ENCODE assay signal across 26 cellular contexts in genomic region chr7:31924228-31924627, GRCh38.
"Had no signal": no experiment of that assay in that cellular context is flagged by ENCODE, and none has a peak within 500 bp of the region (broad histone marks: within the 10 kb centered on the region; RNA-seq: fewer than 3 reads in every experiment).

No MANE protein-coding gene starts in this region.

- H3K4me3 ChIP-seq: stomach, suprapubic skin, testis, thoracic aorta, thyroid gland, tibial artery, tibial nerve, transverse colon, upper lobe of left lung, uterus, vagina had no signal

- H3K9me3 ChIP-seq: stomach, suprapubic skin, testis, thoracic aorta, thyroid gland, tibial artery, tibial nerve, transverse colon, upper lobe of left lung, uterus, vagina had no signal

- H3K36me3 ChIP-seq: stomach, suprapubic skin, thoracic aorta, thyroid gland, tibial artery, tibial nerve, transverse colon, upper lobe of left lung, uterus, vagina had no signal

- H3K27ac ChIP-seq: stomach, suprapubic skin, testis, thoracic aorta, thyroid gland, tibial artery, tibial nerve, transverse colon, upper lobe of left lung, uterus, vagina had no signal

- ATAC-seq: stimulated activated effector memory CD8-positive, alpha-beta T cell treated with anti-CD3 and anti-CD28 coated beads, Interleukin-12 subunit alpha, Interleukin-12 subunit beta, amount 100 ng/mL, for 72 hours; stimulated activated memory B cell treated with anti-CD40 and anti-IgM and Interleukin-4, amounts not matched to agents 10 μg/mL and 1 μg/mL and 100 μg/mL, for 72 hours; stimulated activated naive B cell treated with anti-CD40 and anti-IgM and Interleukin-4, amounts not matched to agents 10 μg/mL and 1 μg/mL and 100 μg/mL, for 72 hours; stimulated activated naive CD8-positive, alpha-beta T cell treated with anti-CD3 and anti-CD28 coated beads, Interleukin-15, amount 100 ng/mL, for 72 hours; stimulated activated naive CD8-positive, alpha-beta T cell treated with anti-CD3 and anti-CD28 coated beads, Interleukin-15, Interleukin-2, amounts not matched to agents 100 U/mL and 50 U/mL, for 24 hours had no signal

- FAIRE-seq: urothelium cell line had no signal

- H3K27me3 ChIP-seq: stomach, suprapubic skin, testis, thyroid gland, tibial artery, tibial nerve, transverse colon, upper lobe of left lung, uterus, vagina had no signal

- DNase-seq: stimulated activated CD4-positive, alpha-beta T cell treated with anti-CD3 and anti-CD28 coated beads, Interleukin-2, amount 100 ng/mL, for 24 hours; stimulated activated CD4-positive, alpha-beta T cell treated with anti-CD3 and anti-CD28 coated beads, Interleukin-2, amount 100 ng/mL, for 48 hours; stimulated activated CD4-positive, alpha-beta T cell treated with anti-CD3 and anti-CD28 coated beads, Interleukin-4, amount 100 ng/mL, for 1 hour; stimulated activated CD4-positive, alpha-beta T cell treated with anti-CD3 and anti-CD28 coated beads, Interleukin-4, amount 100 ng/mL, for 24 hours; stimulated activated CD4-positive, alpha-beta T cell treated with anti-CD3 and anti-CD28 coated beads, Interleukin-4, amount 100 ng/mL, for 4 hours; stimulated activated CD8-positive, alpha-beta memory T cell treated with anti-CD3 and anti-CD28 coated beads, Interleukin-4, amount 100 ng/mL, for 48 hours; stimulated activated naive B cell treated with anti-CD40 and anti-IgM and Interleukin-4, amounts not matched to agents 10 μg/mL and 1 μg/mL and 100 μg/mL, for 72 hours; stimulated activated naive CD4-positive, alpha-beta T cell treated with Interleukin-2 at 50 U/mL for 16 hours; stimulated activated naive CD8-positive, alpha-beta T cell treated with anti-CD3 and anti-CD28 coated beads, Interleukin-15, amount 100 ng/mL, for 72 hours; stimulated activated naive CD8-positive, alpha-beta T cell treated with anti-CD3 and anti-CD28 coated beads, Interleukin-15, Interleukin-2, amounts not matched to agents 100 U/mL and 50 U/mL, for 24 hours; stomach; substantia nigra; testis; thyroid gland; tibial artery; transverse colon; trophoblast cell; upper lobe of left lung; uterus had no signal

- H3K4me1 ChIP-seq: suprapubic skin, testis, thyroid gland, tibial artery, transverse colon, upper lobe of left lung, uterus, vagina had no signal
